8 cellular contexts compared by ENCODE assay signal in genomic region chr3:198071602-198072285, GRCh38.
A peak's percentile ranks its signal among the peaks of the same experiment; 100 is the strongest.
DNase-seq lines count a peak whose midpoint lies in the region; ATAC-seq lines count a peak whose summit lies in the region.

No MANE protein-coding gene starts in this region.

- peak; percentile 47 to 59 for DNase-seq in activated CD4-positive, alpha-beta T cell treated with anti-CD3 and anti-CD28 coated beads for 4 hours
- DNase-seq in stimulated activated CD4-positive, alpha-beta T cell treated with anti-CD3 and anti-CD28 coated beads, Interleukin-2, amount 100 ng/mL, for 4 hours (ENCODE audit: low read depth): peak; percentile 55
- DNase-seq in NCI-H69 (lab: John Stamatoyannopoulos, UW) (no peak), NCI-H2107 treated with DMSO at 0.1 percent for 48 hours (lab: John Stamatoyannopoulos, UW; ENCODE audit: unreplicated experiment) (no peak), NCI-H187 treated with DMSO at 0.1 percent for 48 hours (lab: John Stamatoyannopoulos, UW) (no peak)

- ATAC-seq in GM18909 (IDR thresholded peaks at IDR 0.05; ENCODE audit: poor library complexity, unreplicated experiment): peak; percentile 61
- peak; percentile 96 for ATAC-seq in HG03457 (IDR thresholded peaks at IDR 0.05; ENCODE audit: unreplicated experiment)
- ATAC-seq in esophagus mucosa: peak; percentile 99

Comparison
In these comparisons a context has a peak if more than half of its experiments do, and no peak if none do; other contexts are left out.
1. DNase-seq: peak in activated CD4-positive, alpha-beta T cell treated with anti-CD3 and anti-CD28 coated beads for 4 hours (2 of 2) and stimulated activated CD4-positive, alpha-beta T cell treated with anti-CD3 and anti-CD28 coated beads, Interleukin-2, amount 100 ng/mL, for 4 hours (single experiment); none in NCI-H69 (single experiment), NCI-H2107 treated with DMSO at 0.1 percent for 48 hours (single experiment) and NCI-H187 treated with DMSO at 0.1 percent for 48 hours (single experiment).
2. Peak in every context shown above with its lines, with median percentiles within 50 percentile points of each other: ATAC-seq.